In the genomic region with DNA sequence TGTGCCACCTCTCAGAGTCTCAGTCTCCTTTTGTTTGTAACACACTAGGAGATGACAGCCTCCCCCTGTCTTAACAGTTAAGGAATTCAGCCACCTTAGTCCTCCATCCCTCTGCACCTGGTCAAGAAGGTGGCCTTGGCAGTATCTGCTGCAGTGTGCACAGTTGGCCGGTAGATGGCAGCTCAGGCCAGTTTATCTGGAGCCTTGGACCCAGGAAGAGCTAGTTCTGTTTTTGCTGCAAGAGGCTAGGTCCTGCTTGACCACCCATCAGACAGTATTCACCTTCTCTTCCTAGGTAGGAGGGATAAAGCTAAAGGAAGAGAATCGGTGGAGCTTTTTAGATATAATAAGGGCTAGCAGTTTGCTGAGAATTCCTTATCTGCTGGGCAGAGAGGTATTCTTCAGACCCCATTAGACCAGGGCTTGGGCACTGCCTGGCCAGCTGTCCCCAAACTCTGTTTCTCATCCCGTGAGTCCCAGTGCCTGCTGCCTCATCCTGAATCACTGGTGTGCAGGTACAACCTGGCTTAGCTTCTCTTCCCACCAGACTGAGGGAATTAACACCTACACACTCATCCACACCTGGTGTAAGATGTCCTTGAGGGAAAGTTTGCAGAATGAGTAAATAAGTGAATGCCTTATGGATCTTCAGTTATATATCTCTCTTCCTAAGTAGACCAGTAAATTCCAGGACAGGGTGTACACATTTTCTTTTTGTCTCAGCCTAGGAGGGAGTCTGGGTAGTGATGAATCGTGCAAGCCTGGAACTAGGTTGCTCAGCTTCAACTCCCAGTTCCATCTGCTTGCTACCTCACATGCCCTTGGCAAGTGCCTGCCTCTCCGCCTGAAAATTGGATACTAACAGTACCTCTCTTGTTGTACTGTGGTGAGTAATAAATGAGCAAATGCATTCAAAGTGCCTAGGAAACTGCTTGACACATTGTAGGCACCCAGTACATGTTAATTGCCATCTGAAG, we compare ENCODE assay signal across 8 cellular contexts.
A peak's percentile ranks its signal among the peaks of the same experiment; 100 is the strongest.
DNase-seq lines count a peak whose midpoint lies in the region; ATAC-seq and TF ChIP-seq lines count a peak whose summit lies in the region.

No MANE protein-coding gene starts in this region.

- peak overlapping the region in 1 of 10 donors; percentile 69 for H3K27ac Mint-ChIP-seq in naive thymus-derived CD8-positive, alpha-beta T cell

- H3K9ac ChIP-seq in NT2/D1 (ENCODE audit: insufficient read length, low read depth): no peak overlapping the region

- no peaks in the 10 kb centered on the region for H3K4me1 ChIP-seq in NT2/D1 (ENCODE audit: insufficient read depth, insufficient read length)

- no peak overlapping the region for H3K4me3 ChIP-seq in HL-60 (replicated peaks; ENCODE audit: insufficient read depth, low read length)
- H3K4me3 ChIP-seq in NT2/D1 (ENCODE audit: insufficient read length, low read depth): no peak overlapping the region

- no peaks in the 10 kb centered on the region for H3K9me3 ChIP-seq in NT2/D1 (ENCODE audit: insufficient read depth, low read length)

- TF ChIP-seq CTCF in HL-60 (IDR thresholded peaks at IDR 0.05; ENCODE audit: insufficient read depth, low read length): peak; percentile 87

- peak overlapping the region in 5 of 10 donors; percentile 48 to 69 (median 62) for H3K4me3 Mint-ChIP-seq in naive thymus-derived CD8-positive, alpha-beta T cell

- POLR2A ChIA-PET in naive thymus-derived CD8-positive, alpha-beta T cell (lab: Charles Lee): no interaction called here

- H3K27me3 ChIP-seq in HL-60 (ENCODE audit: insufficient read depth, poor library complexity, severe bottlenecking) (peaks cover 6% of the 10 kb centered on the region), NT2/D1 (ENCODE audit: insufficient read depth, insufficient read length) (peaks cover 2% of the 10 kb centered on the region)

- peak; percentile 86 for ATAC-seq in GM19351 (IDR thresholded peaks at IDR 0.05; ENCODE audit: unreplicated experiment)
- peak; percentile 86 for ATAC-seq in esophagus mucosa
- ATAC-seq in naive thymus-derived CD8-positive, alpha-beta T cell: peak in 1 of 2 donors; percentile 74
- peak; percentile 28 for ATAC-seq in stimulated activated naive CD8-positive, alpha-beta T cell treated with anti-CD3 and anti-CD28 coated beads, Interleukin-15, Interleukin-2, amounts not matched to agents 100 U/mL and 50 U/mL, for 24 hours

- DNase-seq in CD1c-positive myeloid dendritic cell (ENCODE audit: extremely low spot score) (peak; percentile 73), HL-60 (ENCODE audit: low read depth in 1 of 2, low spot score in 1 of 2) (peak; percentile 42 to 62), NT2/D1 (ENCODE audit: low read depth, low spot score) (peak; percentile 78)
- DNase-seq in activated CD8-positive, alpha-beta memory T cell treated with anti-CD3 and anti-CD28 coated beads, Interleukin-2, amount 50 U/mL, for 48 hours: peak; percentile 84
- peak in 9 of 10 donors; percentile 27 to 50 (median 35) for DNase-seq in naive thymus-derived CD8-positive, alpha-beta T cell
- peak; percentile 76 for DNase-seq in stimulated activated naive CD8-positive, alpha-beta T cell treated with anti-CD3 and anti-CD28 coated beads, Interleukin-15, Interleukin-2, amounts not matched to agents 100 U/mL and 50 U/mL, for 24 hours

- H3K36me3 Mint-ChIP-seq in naive thymus-derived CD8-positive, alpha-beta T cell: no peaks in the 10 kb centered on the region

- no peaks in the 10 kb centered on the region for H3K36me3 ChIP-seq in NT2/D1 (ENCODE audit: insufficient read depth, insufficient read length, low read length)

- no peak overlapping the region for H3K27ac ChIP-seq in HL-60 (replicated peaks)

- no peaks in the 10 kb centered on the region for H3K9me3 Mint-ChIP-seq in naive thymus-derived CD8-positive, alpha-beta T cell

- H3K4me1 Mint-ChIP-seq in naive thymus-derived CD8-positive, alpha-beta T cell: peaks cover 1 to 18% (median 4%) of the 10 kb centered on the region in 4 donors

- peaks cover 0 to 5% (median 4%) of the 10 kb centered on the region in 5 donors for H3K27me3 Mint-ChIP-seq in naive thymus-derived CD8-positive, alpha-beta T cell
